ENCODE assay signal across 18 cellular contexts in genomic region chr20:40786336-40786735, GRCh38.
"Had no signal": no experiment of that assay in that cellular context is flagged by ENCODE, and none has a peak within 500 bp of the region (broad histone marks: within the 10 kb centered on the region; RNA-seq: fewer than 3 reads in every experiment).

No MANE protein-coding gene starts in this region.

- ATAC-seq: foreskin keratinocyte, gastroesophageal sphincter, heart left ventricle, left cardiac atrium, left lung, left ventricle myocardium superior, lower lobe of right lung, mucosa of descending colon had no signal

- H3K4me2 ChIP-seq: hepatocyte had no signal

- H2AFZ ChIP-seq: hepatocyte had no signal

- H3K36me3 Mint-ChIP-seq: immature natural killer cell, mesothelial cell of epicardium had no signal

- H3K27ac Mint-ChIP-seq: immature natural killer cell, mesothelial cell of epicardium had no signal

- H3K9me3 Mint-ChIP-seq: immature natural killer cell had no signal

- H3K27ac ChIP-seq: coronary artery, dorsolateral prefrontal cortex, esophagus muscularis mucosa, foreskin keratinocyte, gastroesophageal sphincter, heart left ventricle, hepatocyte, left lung, lower lobe of right lung had no signal

- H3K9me3 ChIP-seq: esophagus muscularis mucosa, gastroesophageal sphincter, heart left ventricle, left lung, lower lobe of right lung, mucosa of descending colon had no signal

- H3K4me1 Mint-ChIP-seq: immature natural killer cell, mesothelial cell of epicardium had no signal

- H3K79me2 ChIP-seq: hepatocyte had no signal

- H3K4me1 ChIP-seq: esophagus muscularis mucosa, foreskin keratinocyte, gastroesophageal sphincter had no signal

- H3K4me3 Mint-ChIP-seq: immature natural killer cell, mesothelial cell of epicardium had no signal

- DNase-seq: dermis blood vessel endothelial cell; dorsolateral prefrontal cortex; effector CD4-positive, alpha-beta T cell; effector memory CD4-positive, alpha-beta T cell; foreskin keratinocyte; heart left ventricle; immature natural killer cell; left cardiac atrium; left lung; left ventricle myocardium superior; lower lobe of right lung; mesenchymal stem cell; mucosa of descending colon had no signal
